1 cellular context compared by ENCODE assay signal in the genomic region with DNA sequence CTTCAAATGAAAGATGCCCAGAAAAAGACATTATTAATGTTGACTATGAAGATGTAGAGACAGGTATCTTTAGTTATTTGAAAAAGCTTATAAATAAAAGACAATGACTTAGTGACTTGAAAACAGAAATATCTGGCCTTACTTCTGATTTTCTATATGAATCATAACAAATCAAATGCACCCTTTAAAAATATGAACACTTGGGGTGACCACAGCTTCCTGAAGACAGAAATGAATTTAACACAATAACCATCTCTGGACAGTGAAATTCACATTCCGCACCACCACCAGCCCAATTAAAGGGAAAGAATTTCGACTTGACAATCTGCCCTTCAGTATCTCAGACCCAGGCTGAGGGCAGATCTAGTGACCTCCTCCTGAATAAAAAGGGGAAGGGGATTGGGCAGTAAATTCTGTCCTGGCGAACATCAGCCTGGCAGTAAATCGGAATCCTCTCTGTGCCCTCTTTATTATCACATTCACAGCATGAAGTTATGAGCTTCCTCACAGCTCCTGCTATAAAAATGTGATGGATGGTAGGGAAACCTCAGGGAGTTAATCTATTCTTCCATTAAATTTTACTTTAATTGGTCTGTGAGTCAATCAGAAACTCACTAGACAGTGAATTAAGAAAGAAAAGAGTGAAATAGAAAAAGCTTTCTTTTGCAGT.
TF ChIP-seq lines count a peak whose summit lies in the region.

No MANE protein-coding gene starts in this region.

TF ChIP-seq in endothelial cell of umbilical vein, 7 proteins besides CTCF, POLR2A, EP300 and RAD21:
- TF ChIP-seq, protein P1, sequence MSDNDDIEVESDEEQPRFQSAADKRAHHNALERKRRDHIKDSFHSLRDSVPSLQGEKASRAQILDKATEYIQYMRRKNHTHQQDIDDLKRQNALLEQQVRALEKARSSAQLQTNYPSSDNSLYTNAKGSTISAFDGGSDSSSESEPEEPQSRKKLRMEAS (IDR thresholded peaks at IDR 0.05; ENCODE audit: insufficient read depth, insufficient read length), result no peak
- no peak for TF ChIP-seq GATA2 (IDR thresholded peaks at IDR 0.05; ENCODE audit: insufficient read depth, insufficient read length, low read depth, low read length)
- TF ChIP-seq JUN (IDR thresholded peaks at IDR 0.05; ENCODE audit: borderline replicate concordance, insufficient read depth, insufficient read length, low read depth), result no peak
- TF ChIP-seq EZH2 (IDR thresholded peaks at IDR 0.05; ENCODE audit: borderline replicate concordance, low read depth, low read length, severe bottlenecking), result no peak
- no peak for TF ChIP-seq MYC (IDR thresholded peaks at IDR 0.05; ENCODE audit: low read depth, low read length)
- TF ChIP-seq POLR2AphosphoS5 (IDR thresholded peaks at IDR 0.05; ENCODE audit: insufficient read depth, low read depth, low read length), result no peak
- no peak for TF ChIP-seq FOS (IDR thresholded peaks at IDR 0.05; ENCODE audit: borderline replicate concordance, insufficient read depth, low read length)
